Comparison of ENCODE assay signal across 29 cellular contexts in the genomic region with DNA sequence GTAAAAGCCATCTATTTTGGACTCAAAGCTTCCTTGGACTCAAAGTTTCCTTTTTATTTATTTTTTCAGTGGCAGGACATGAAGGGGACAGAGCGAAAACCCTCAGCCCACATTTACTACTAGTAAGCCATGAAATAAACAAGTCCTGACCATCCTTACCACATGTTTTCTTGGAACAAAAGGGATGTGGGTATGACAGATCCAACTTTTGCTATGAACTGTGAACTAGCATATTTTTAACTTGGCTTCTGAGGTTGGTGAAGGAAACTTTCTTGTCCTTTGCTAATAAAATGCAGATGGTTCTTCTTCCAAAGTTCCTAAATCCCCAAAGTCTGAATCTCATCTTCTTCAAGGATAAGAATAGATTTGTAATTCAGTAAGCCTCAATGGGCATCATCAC.
"Had no signal": no experiment of that assay in that cellular context is flagged by ENCODE, and none has a peak within 500 bp of the region (broad histone marks: within the 10 kb centered on the region; RNA-seq: fewer than 3 reads in every experiment).

No MANE protein-coding gene starts in this region.

- H3K4me1 ChIP-seq: Peyer's patch had no signal

- H3K9me3 ChIP-seq: Peyer's patch, SJSA1 had no signal

- H3K27me3 Mint-ChIP-seq: activated B cell treated with CpG ODN at 0.5 μM for 24 hours, brain had no signal

- ATAC-seq: activated CD8-positive, alpha-beta memory T cell treated with anti-CD3 and anti-CD28 coated beads, Interleukin-2, amount 10 ng/mL, durations not matched to agents 7 days and 5 days; T-helper 17 cell had no signal

- H3K36me3 Mint-ChIP-seq: activated CD8-positive, alpha-beta memory T cell treated with anti-CD3 and anti-CD28 coated beads, Interleukin-2, amount 10 ng/mL, durations not matched to agents 7 days and 5 days; activated naive CD4-positive, alpha-beta T cell treated with anti-CD3 and anti-CD28 coated beads, Interleukin-2, amount 50 U/mL, for 24 hours; brain had no signal

- H3K9me3 Mint-ChIP-seq: activated CD4-positive, alpha-beta T cell treated with anti-CD3 and anti-CD28 coated beads, Interleukin-2, amount 10 ng/mL, durations not matched to agents 24 days and 14 days; activated naive CD4-positive, alpha-beta T cell treated with anti-CD3 and anti-CD28 coated beads, Interleukin-2, amount 50 U/mL, for 24 hours; activated T-cell treated with anti-CD3 and anti-CD28 coated beads, Interleukin-2, amount 50 U/mL, for 24 hours; activated T-helper 1 cell treated with anti-CD3 and anti-CD28 coated beads, Interleukin-12 subunit alpha, Interleukin-12 subunit beta, Interleukin-2, Interleukin-4 antibody, amounts not matched to agents 30 ng/mL and 10 ng/mL and 1 ng/mL, durations not matched to agents 14 hours and 24 hours and 36 hours; brain; central memory CD8-positive, alpha-beta T cell had no signal

- H3K4me3 Mint-ChIP-seq: activated B cell treated with CpG ODN at 0.5 μM for 24 hours; activated CD4-positive, alpha-beta T cell treated with anti-CD3 and anti-CD28 coated beads, Interleukin-2, amount 10 ng/mL, durations not matched to agents 24 days and 14 days; activated CD8-positive, alpha-beta memory T cell treated with anti-CD3 and anti-CD28 coated beads, Interleukin-2, amount 10 ng/mL, durations not matched to agents 7 days and 5 days; activated naive CD4-positive, alpha-beta T cell treated with anti-CD3 and anti-CD28 coated beads, Interleukin-2, amount 50 U/mL, for 24 hours; activated T-cell treated with anti-CD3 and anti-CD28 coated beads, Interleukin-2, amount 50 U/mL, for 24 hours; activated T-helper 1 cell treated with anti-CD3 and anti-CD28 coated beads, Interleukin-12 subunit alpha, Interleukin-12 subunit beta, Interleukin-2, Interleukin-4 antibody, amounts not matched to agents 30 ng/mL and 10 ng/mL and 1 ng/mL, durations not matched to agents 14 hours and 24 hours and 36 hours; brain; central memory CD8-positive, alpha-beta T cell; T-helper 17 cell had no signal

- H3K27ac ChIP-seq: Peyer's patch, SJSA1 had no signal

- DNase-seq: activated B cell treated with CpG ODN at 0.5 μM for 24 hours; activated CD4-positive, alpha-beta T cell treated with anti-CD3 and anti-CD28 coated beads for 1 hour; activated CD4-positive, alpha-beta T cell treated with anti-CD3 and anti-CD28 coated beads, Interleukin-2, amount 10 ng/mL, durations not matched to agents 24 days and 14 days; activated CD4-positive, alpha-beta T cell treated with anti-CD3 and anti-CD28 coated beads, Interleukin-2, amount 50 U/mL, for 48 hours; activated CD8-positive, alpha-beta memory T cell treated with anti-CD3 and anti-CD28 coated beads, Interleukin-2, amount 10 ng/mL, durations not matched to agents 7 days and 5 days; activated effector memory CD4-positive, alpha-beta T cell treated with Interleukin-2 at 50 U/mL for 16 hours; activated naive CD4-positive, alpha-beta T cell; activated T-cell treated with anti-CD3 and anti-CD28 coated beads, Interleukin-2, amount 50 U/mL, for 24 hours; aorta; Karpas-422; NCI-H1048; NCI-H146; NCI-H187 treated with DMSO at 0.1 percent for 48 hours; NCI-H2081 treated with DMSO at 0.1 percent for 48 hours; NCI-H2171; NCI-H345; NCI-H510A; NCI-H526 treated with DMSO at 0.1 percent for 48 hours; NK-92 treated with Interleukin-12 subunit alpha and Interleukin-12 subunit beta, amount 100 ng/mL, for 24 hours; Peyer's patch; SHP77; T-helper 17 cell; T1000 had no signal

- FAIRE-seq: TTC549 had no signal

- H3K27me3 ChIP-seq: Peyer's patch, SJSA1 had no signal

- H3K4me3 ChIP-seq: Peyer's patch, SJSA1 had no signal

- H3K36me3 ChIP-seq: Peyer's patch, SJSA1 had no signal

- H3K27ac Mint-ChIP-seq: activated B cell treated with CpG ODN at 0.5 μM for 24 hours; activated CD4-positive, alpha-beta T cell treated with anti-CD3 and anti-CD28 coated beads, Interleukin-2, amount 10 ng/mL, durations not matched to agents 24 days and 14 days; activated CD8-positive, alpha-beta memory T cell treated with anti-CD3 and anti-CD28 coated beads, Interleukin-2, amount 10 ng/mL, durations not matched to agents 7 days and 5 days; activated naive CD4-positive, alpha-beta T cell treated with anti-CD3 and anti-CD28 coated beads, Interleukin-2, amount 50 U/mL, for 24 hours; activated T-cell treated with anti-CD3 and anti-CD28 coated beads, Interleukin-2, amount 50 U/mL, for 24 hours; activated T-helper 1 cell treated with anti-CD3 and anti-CD28 coated beads, Interleukin-12 subunit alpha, Interleukin-12 subunit beta, Interleukin-2, Interleukin-4 antibody, amounts not matched to agents 30 ng/mL and 10 ng/mL and 1 ng/mL, durations not matched to agents 14 hours and 24 hours and 36 hours; brain; T-helper 17 cell had no signal

- H3K4me1 Mint-ChIP-seq: activated B cell treated with CpG ODN at 0.5 μM for 24 hours; activated CD4-positive, alpha-beta T cell treated with anti-CD3 and anti-CD28 coated beads, Interleukin-2, amount 10 ng/mL, durations not matched to agents 24 days and 14 days; activated CD8-positive, alpha-beta memory T cell treated with anti-CD3 and anti-CD28 coated beads, Interleukin-2, amount 10 ng/mL, durations not matched to agents 7 days and 5 days; activated naive CD4-positive, alpha-beta T cell treated with anti-CD3 and anti-CD28 coated beads, Interleukin-2, amount 50 U/mL, for 24 hours; central memory CD8-positive, alpha-beta T cell; T-helper 17 cell had no signal
